Comparison of ENCODE assay signal across 1 cellular context in the genomic region with DNA sequence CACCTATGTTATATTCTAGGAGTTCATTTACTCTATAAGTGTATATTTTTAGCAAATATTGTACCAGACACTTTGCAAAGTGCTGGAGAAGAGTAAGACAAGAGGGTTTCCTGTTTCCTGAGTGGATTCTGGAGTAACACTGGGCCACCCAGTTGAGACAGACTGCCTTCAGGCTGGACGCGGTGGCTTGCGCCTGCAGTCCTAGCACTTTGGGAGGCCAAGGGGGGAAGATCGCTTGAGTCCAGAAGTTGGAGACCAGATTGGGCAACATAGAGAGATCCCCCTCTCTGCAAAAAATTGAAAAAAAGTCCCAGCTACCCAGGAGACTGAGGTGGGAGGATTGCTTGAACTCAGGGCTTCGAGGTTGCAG.
TF ChIP-seq lines count a peak whose summit lies in the region.

No MANE protein-coding gene starts in this region.

TF ChIP-seq in H1, 55 proteins besides CTCF, POLR2A, EP300 and RAD21:
- TF ChIP-seq SP2 (IDR thresholded peaks at IDR 0.05; ENCODE audit: low read length): no peak
- no peak for TF ChIP-seq BRCA1 (IDR thresholded peaks at IDR 0.05; ENCODE audit: low read depth, low read length)
- TF ChIP-seq SIRT6 (IDR thresholded peaks at IDR 0.05; ENCODE audit: low read length): no peak
- TF ChIP-seq GABPA (IDR thresholded peaks at IDR 0.05; ENCODE audit: borderline replicate concordance, insufficient read depth, low read length): no peak
- no peak for TF ChIP-seq MAFK (IDR thresholded peaks at IDR 0.05; ENCODE audit: low read depth, low read length)
- no peak for TF ChIP-seq SAP30 (IDR thresholded peaks at IDR 0.05; ENCODE audit: insufficient read depth, insufficient replicate concordance, low read length)
- TF ChIP-seq KDM4A (IDR thresholded peaks at IDR 0.05; ENCODE audit: low read depth, low read length, severe bottlenecking): no peak
- TF ChIP-seq SIX5 (IDR thresholded peaks at IDR 0.05; ENCODE audit: low read depth, low read length): no peak
- no peak for TF ChIP-seq JUN (IDR thresholded peaks at IDR 0.05; ENCODE audit: low read depth, low read length)
- TF ChIP-seq CHD2 (IDR thresholded peaks at IDR 0.05; ENCODE audit: low read length): no peak
- TF ChIP-seq, protein P1, sequence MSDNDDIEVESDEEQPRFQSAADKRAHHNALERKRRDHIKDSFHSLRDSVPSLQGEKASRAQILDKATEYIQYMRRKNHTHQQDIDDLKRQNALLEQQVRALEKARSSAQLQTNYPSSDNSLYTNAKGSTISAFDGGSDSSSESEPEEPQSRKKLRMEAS (IDR thresholded peaks at IDR 0.05): no peak
- TF ChIP-seq TCF12 (IDR thresholded peaks at IDR 0.05; ENCODE audit: low read depth, low read length): no peak
- TF ChIP-seq PHF8 (conservative IDR thresholded peaks at IDR 0.05; ENCODE audit: low read depth, low read length): no peak
- TF ChIP-seq KDM1A (IDR thresholded peaks at IDR 0.05; ENCODE audit: borderline replicate concordance, low read length): no peak
- no peak for TF ChIP-seq GTF2F1 (IDR thresholded peaks at IDR 0.05; ENCODE audit: borderline replicate concordance, low read depth, low read length)
- no peak for TF ChIP-seq RBBP5 (IDR thresholded peaks at IDR 0.05; ENCODE audit: borderline replicate concordance, low read depth, low read length)
